ENCODE assay signal across 21 cellular contexts in genomic region chr9:137477778-137478612, GRCh38. TPM values are rescaled to one million over a fixed set of nuclear protein-coding genes. Genes with fewer than 3 reads are reported as not detected.
DNase-seq lines count a peak whose midpoint lies in the region; ATAC-seq and TF ChIP-seq lines count a peak whose summit lies in the region.
"Had no signal": no experiment of that assay in that cellular context is flagged by ENCODE, and none has a peak within 500 bp of the region (broad histone marks: within the 10 kb centered on the region; RNA-seq: fewer than 3 reads in every experiment).

No MANE protein-coding gene starts in this region.

- H3K36me3 ChIP-seq in left ventricle myocardium inferior (peaks cover 20% of the 10 kb centered on the region), NT2/D1 (ENCODE audit: insufficient read depth, insufficient read length, low read length) (no peaks in the 10 kb centered on the region), osteoblast (ENCODE audit: insufficient read depth, low read length) (no peaks in the 10 kb centered on the region), thyroid gland (no peaks in the 10 kb centered on the region)

- no peak overlapping the region for H3K27ac ChIP-seq in left ventricle myocardium inferior (replicated peaks)
- H3K27ac ChIP-seq in osteoblast (ENCODE audit: low read depth, low read length): no peak overlapping the region
- no peak overlapping the region for H3K27ac ChIP-seq in thyroid gland
- H3K27ac ChIP-seq: BLaER1, GM23248 had no signal

- H3K79me2 ChIP-seq in osteoblast (ENCODE audit: insufficient read depth, low read length): no peaks in the 10 kb centered on the region

- H3K27me3 ChIP-seq in left ventricle myocardium inferior (ENCODE audit: low read depth) (no peaks in the 10 kb centered on the region), NT2/D1 (ENCODE audit: insufficient read depth, insufficient read length) (no peaks in the 10 kb centered on the region), osteoblast (ENCODE audit: insufficient read depth, low read length) (no peaks in the 10 kb centered on the region), thyroid gland (no peaks in the 10 kb centered on the region)
- H3K27me3 ChIP-seq: BLaER1 had no signal

- no peak for ATAC-seq in Right ventricle myocardium superior (ENCODE audit: poor library complexity)
- no peak for ATAC-seq in left ventricle myocardium superior

- H3K4me1 ChIP-seq in left ventricle myocardium inferior (peaks cover 7% of the 10 kb centered on the region), NT2/D1 (ENCODE audit: insufficient read depth, insufficient read length) (peaks cover 22% of the 10 kb centered on the region), osteoblast (ENCODE audit: insufficient read depth, low read length) (peaks cover 8% of the 10 kb centered on the region), thyroid gland (no peaks in the 10 kb centered on the region)

- H4K20me1 ChIP-seq in osteoblast (ENCODE audit: insufficient read depth, low read length): no peaks in the 10 kb centered on the region
- H4K20me1 ChIP-seq: BLaER1 had no signal

- intact Hi-C loops in Right ventricle myocardium superior (cut with DNase I) (no loop called here), left ventricle myocardium inferior (cut with micrococcal nuclease) (no loop called here), left ventricle myocardium superior (cut with micrococcal nuclease) (no loop called here), thyroid gland (cut with DNase I) (no loop called here)

- H3K9ac ChIP-seq in NT2/D1 (ENCODE audit: insufficient read length, low read depth): peak overlapping the region; percentile 18
- H3K9ac ChIP-seq: BLaER1, GM23248, SK-N-SH had no signal

- no peak overlapping the region for H3K4me3 ChIP-seq in left ventricle myocardium inferior
- H3K4me3 ChIP-seq in NT2/D1 (ENCODE audit: insufficient read length, low read depth): no peak overlapping the region
- H3K4me3 ChIP-seq in osteoblast (ENCODE audit: insufficient read depth, low read length): no peak overlapping the region
- no peak overlapping the region for H3K4me3 ChIP-seq in thyroid gland (replicated peaks in 1 of 3)
- H3K4me3 ChIP-seq: BLaER1, GM23248 had no signal

- H3K4me2 ChIP-seq in osteoblast (ENCODE audit: insufficient read depth, low read length): no peak overlapping the region
- H3K4me2 ChIP-seq: BLaER1, SK-N-SH had no signal

- WGBS in thyroid gland, 2 donors: 76 to 100% methylated on average over 3 to 9 of the region's 29 CpGs

- H2AFZ ChIP-seq in osteoblast (ENCODE audit: low read length): no peak overlapping the region
- H2AFZ ChIP-seq: GM23248 had no signal

- peaks cover 24% of the 10 kb centered on the region for H3K9me3 ChIP-seq in left ventricle myocardium inferior (replicated peaks)
- peaks cover 22% of the 10 kb centered on the region; the same call in 1 of the 2 replicates for H3K9me3 ChIP-seq in NT2/D1 (ENCODE audit: insufficient read depth, low read length)
- peaks cover 3% of the 10 kb centered on the region for H3K9me3 ChIP-seq in osteoblast (ENCODE audit: low read depth, low read length)
- no peaks in the 10 kb centered on the region for H3K9me3 ChIP-seq in thyroid gland
- H3K9me3 ChIP-seq: SK-N-SH had no signal

- TF ChIP-seq CTCF in left ventricle myocardium inferior (IDR thresholded peaks at IDR 0.05; ENCODE audit: borderline replicate concordance) (no peak), osteoblast (IDR thresholded peaks at IDR 0.05; ENCODE audit: extremely low read depth, low read depth, low read length) (no peak), thyroid gland (IDR thresholded peaks at IDR 0.05) (no peak)

- DNase-seq in Right ventricle myocardium superior (peak; percentile 16), left ventricle myocardium inferior (no peak), NT2/D1 (ENCODE audit: low read depth, low spot score) (no peak), left ventricle myocardium superior (peak; percentile 17), osteoblast (ENCODE audit: insufficient read length, low spot score, missing footprints) (peak; percentile 60), AG08396 (ENCODE audit: low spot score) (no peak), thyroid gland (no peak), DMS153 (lab: John Stamatoyannopoulos, UW) (no peak)
- DNase-seq: 8988T; ACHN; CD4-positive, CD25-positive, alpha-beta regulatory T cell; GM23248; H7; NCI-H1105 treated with DMSO at 0.1 percent for 48 hours; NCI-H446 treated with DMSO at 0.1 percent for 48 hours; NCI-H526 treated with DMSO at 0.1 percent for 48 hours had no signal

- no peak for TF ChIP-seq POLR2A in thyroid gland (IDR thresholded peaks at IDR 0.05)

RNA-seq across cellular contexts. Expression of gene NSMF, which starts 18.9 kb away (rescaled TPM):
- total RNA-seq in Right ventricle myocardium superior (10.0 TPM), left ventricle myocardium inferior (9.8 TPM), left ventricle myocardium superior (10.2 TPM), osteoblast (19.2 and 22.4 TPM in 2 replicates), thyroid gland (10 to 100 TPM; 50.1 to 58.5 (median 54.2) TPM)

RNA-seq across cellular contexts. Expression of gene ENTPD8, which starts 36.8 kb away (rescaled TPM):
- not detected for total RNA-seq in Right ventricle myocardium superior
- total RNA-seq in left ventricle myocardium inferior: not detected
- not detected for total RNA-seq in left ventricle myocardium superior
- total RNA-seq in osteoblast: not detected in 2 replicates
- total RNA-seq in thyroid gland: under 1 TPM in 2 of 4 donors, not detected in 2; 0.29 to 0.78 TPM
- total RNA-seq: CD4-positive, CD25-positive, alpha-beta regulatory T cell; GM23248; LHCN-M2; MCF 10A; OCI-LY7 had no signal

RNA-seq across cellular contexts. Expression of gene NOXA1, which starts 54.8 kb away (rescaled TPM):
- total RNA-seq in Right ventricle myocardium superior (1.7 TPM), left ventricle myocardium inferior (2.0 TPM), left ventricle myocardium superior (1.9 TPM), osteoblast (0.36 and 0.88 TPM in 2 replicates), thyroid gland (10 to 100 TPM in 2 of 4 donors, 1 to 10 TPM in 2; 5.4 to 16.6 (median 10.0) TPM)
- total RNA-seq: OCI-LY7 had no signal

RNA-seq across cellular contexts. Expression of gene EXD3, which starts 55.0 kb away (rescaled TPM):
- total RNA-seq in Right ventricle myocardium superior (6.9 TPM), left ventricle myocardium inferior (9.2 TPM), left ventricle myocardium superior (8.3 TPM), osteoblast (7.6 and 10.0 TPM in 2 replicates), thyroid gland (10 to 100 TPM; 13.0 to 32.0 (median 26.6) TPM)

Comparison
In these comparisons a context has a peak if more than half of its experiments do, and no peak if none do; other contexts are left out.
1. DNase-seq: peak in Right ventricle myocardium superior (single experiment), left ventricle myocardium superior (single experiment) and osteoblast (single experiment); none in left ventricle myocardium inferior (single experiment), NT2/D1 (single experiment), AG08396 (single experiment), thyroid gland (0 of 2) and DMS153 (single experiment).